Comparison of ENCODE assay signal across 16 cellular contexts in genomic region chr4:6191448-6192130, GRCh38. TPM values are rescaled to one million over a fixed set of nuclear protein-coding genes. Genes with fewer than 3 reads are reported as not detected.
A peak's percentile ranks its signal among the peaks of the same experiment; 100 is the strongest.
DNase-seq lines count a peak whose midpoint lies in the region; ATAC-seq, FAIRE-seq and TF ChIP-seq lines count a peak whose summit lies in the region.
"Had no signal": no experiment of that assay in that cellular context is flagged by ENCODE, and none has a peak within 500 bp of the region (broad histone marks: within the 10 kb centered on the region; RNA-seq: fewer than 3 reads in every experiment).

No MANE protein-coding gene starts in this region.

- intact Hi-C loops in sciatic nerve (cut with DNase I) = no loop called here

- DNase-seq in activated effector memory CD4-positive, alpha-beta T cell treated with anti-CD3 and anti-CD28 coated beads, Interleukin-2, amount 50 U/mL, for 16 hours = peak; percentile 56
- no peak for DNase-seq in activated effector memory CD4-positive, alpha-beta T cell treated with Interleukin-2 at 50 U/mL for 16 hours
- DNase-seq in ELF-1 (ENCODE audit: low read depth, low spot score) (peak; percentile 41), LNCaP clone FGC (ENCODE audit: low read depth) (no peak), sciatic nerve (ENCODE audit: low spot score) (peak; percentile 7), 8988T (no peak), frontal cortex (ENCODE audit: low spot score in 2 of 2) (no peak), midbrain (lab: John Stamatoyannopoulos, UW) (no peak)
- DNase-seq: DMS 273 treated with DMSO at 0.1 percent for 48 hours, H9, Kasumi-1, NCI-H1436, NCI-H2081, NCI-H524 treated with DMSO at 0.1 percent for 48 hours had no signal

- no peak overlapping the region for H3K4me3 ChIP-seq in LNCaP clone FGC (ENCODE audit: low read depth, low read length)
- H3K4me3 ChIP-seq: SJSA1 had no signal

- ATAC-seq in sciatic nerve = no peak
- ATAC-seq: PC-3 had no signal

- 0 out of 2 replicates have a peak, but pooled peaks have one; percentile 6 for TF ChIP-seq CTCF in LNCaP clone FGC (IDR thresholded peaks at IDR 0.05; ENCODE audit: control insufficient read depth, extremely low read depth, insufficient read depth)

- no peak for FAIRE-seq in frontal cortex (lab: Jason Lieb, UNC)

RNA-seq across cellular contexts. Expression of gene JAKMIP1, which starts 8.8 kb away (rescaled TPM):
- total RNA-seq in sciatic nerve = 0.76 TPM
- 28.9 TPM for total RNA-seq in frontal cortex
- total RNA-seq: SJSA1 had no signal

Comparison
In these comparisons a context has a peak if more than half of its experiments do, and no peak if none do; other contexts are left out.
1. DNase-seq: peak in activated effector memory CD4-positive, alpha-beta T cell treated with anti-CD3 and anti-CD28 coated beads, Interleukin-2, amount 50 U/mL, for 16 hours (single experiment), ELF-1 (single experiment) and sciatic nerve (single experiment); none in activated effector memory CD4-positive, alpha-beta T cell treated with Interleukin-2 at 50 U/mL for 16 hours (single experiment), LNCaP clone FGC (single experiment), 8988T (single experiment), frontal cortex (0 of 2) and midbrain (single experiment).
2. RNA of gene JAKMIP1, which starts 8.8 kb away (total RNA-seq): 28.9 TPM in frontal cortex (single experiment); 0.76 TPM in sciatic nerve (single experiment); every median in the first group is over 10 times any median in the second.